In the genomic region with DNA sequence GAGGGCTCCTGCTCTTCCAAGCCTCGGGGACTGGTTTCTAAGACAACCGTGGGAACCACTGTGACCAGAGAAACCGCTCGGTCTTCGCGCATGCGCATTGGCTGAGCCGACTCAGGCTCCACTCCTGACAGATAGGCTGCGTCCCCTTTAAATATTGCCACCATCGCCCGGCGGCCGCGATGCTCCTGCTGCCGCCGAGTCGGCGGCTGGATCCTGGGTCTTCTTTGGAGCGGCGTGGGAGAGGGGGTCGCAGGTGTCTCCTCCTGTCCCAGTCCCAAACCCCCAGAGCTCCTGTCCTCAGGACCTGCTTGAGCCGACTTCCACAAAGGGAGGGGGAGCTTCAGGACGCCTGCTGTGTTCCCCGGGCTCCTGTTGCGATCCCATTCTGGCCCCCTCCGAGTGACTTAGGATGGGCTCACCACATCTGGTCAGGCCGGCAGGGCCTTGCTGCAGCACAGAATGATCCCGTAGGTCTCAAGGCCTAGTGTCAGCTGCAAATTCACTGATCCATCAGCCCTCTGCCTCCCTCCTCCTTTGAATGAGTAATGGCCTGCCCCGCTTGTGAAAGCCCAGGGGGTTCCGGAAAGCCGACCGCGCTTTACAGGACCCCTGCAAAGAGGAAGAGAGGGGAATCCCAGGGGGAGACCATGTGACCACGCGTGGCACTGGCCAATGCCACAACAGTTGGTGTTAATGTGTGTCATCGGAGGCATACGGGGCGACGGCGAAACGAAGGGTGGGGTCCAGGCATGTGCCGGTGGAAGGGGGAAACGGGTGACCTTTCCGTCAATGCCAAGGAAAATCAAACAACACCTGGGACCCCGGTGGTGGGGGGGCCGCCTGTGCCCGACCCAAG, we compare ENCODE assay signal across 1 cellular context.
TF ChIP-seq lines count a peak whose summit lies in the region.

No MANE protein-coding gene starts in this region.

TF ChIP-seq in WTC11, 78 proteins besides CTCF, POLR2A, EP300 and RAD21 (continued from another document):
- TF ChIP-seq, protein P1, sequence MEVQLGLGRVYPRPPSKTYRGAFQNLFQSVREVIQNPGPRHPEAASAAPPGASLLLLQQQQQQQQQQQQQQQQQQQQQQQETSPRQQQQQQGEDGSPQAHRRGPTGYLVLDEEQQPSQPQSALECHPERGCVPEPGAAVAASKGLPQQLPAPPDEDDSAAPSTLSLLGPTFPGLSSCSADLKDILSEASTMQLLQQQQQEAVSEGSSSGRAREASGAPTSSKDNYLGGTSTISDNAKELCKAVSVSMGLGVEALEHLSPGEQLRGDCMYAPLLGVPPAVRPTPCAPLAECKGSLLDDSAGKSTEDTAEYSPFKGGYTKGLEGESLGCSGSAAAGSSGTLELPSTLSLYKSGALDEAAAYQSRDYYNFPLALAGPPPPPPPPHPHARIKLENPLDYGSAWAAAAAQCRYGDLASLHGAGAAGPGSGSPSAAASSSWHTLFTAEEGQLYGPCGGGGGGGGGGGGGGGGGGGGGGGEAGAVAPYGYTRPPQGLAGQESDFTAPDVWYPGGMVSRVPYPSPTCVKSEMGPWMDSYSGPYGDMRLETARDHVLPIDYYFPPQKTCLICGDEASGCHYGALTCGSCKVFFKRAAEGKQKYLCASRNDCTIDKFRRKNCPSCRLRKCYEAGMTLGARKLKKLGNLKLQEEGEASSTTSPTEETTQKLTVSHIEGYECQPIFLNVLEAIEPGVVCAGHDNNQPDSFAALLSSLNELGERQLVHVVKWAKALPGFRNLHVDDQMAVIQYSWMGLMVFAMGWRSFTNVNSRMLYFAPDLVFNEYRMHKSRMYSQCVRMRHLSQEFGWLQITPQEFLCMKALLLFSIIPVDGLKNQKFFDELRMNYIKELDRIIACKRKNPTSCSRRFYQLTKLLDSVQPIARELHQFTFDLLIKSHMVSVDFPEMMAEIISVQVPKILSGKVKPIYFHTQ (CRISPR knock-in tag; IDR thresholded peaks at IDR 0.05): no peak
- TF ChIP-seq IRF2 (CRISPR knock-in tag; IDR thresholded peaks at IDR 0.05; ENCODE audit: borderline replicate concordance, low read depth) (no peak), MLX (CRISPR knock-in tag; IDR thresholded peaks at IDR 0.05) (no peak), MXD4 (CRISPR knock-in tag; IDR thresholded peaks at IDR 0.05; ENCODE audit: borderline replicate concordance) (no peak), TEAD4 (CRISPR knock-in tag; IDR thresholded peaks at IDR 0.05) (no peak), E2F4 (CRISPR knock-in tag; IDR thresholded peaks at IDR 0.05; ENCODE audit: borderline replicate concordance, low read depth) (no peak), NR1H2 (CRISPR knock-in tag; IDR thresholded peaks at IDR 0.05) (no peak), USF1 (CRISPR knock-in tag; IDR thresholded peaks at IDR 0.05) (no peak)
TF ChIP-seq in WTC11: peak in this region for 0.
